ENCODE assay signal across 29 cellular contexts in genomic region chr6:97656236-97656635, GRCh38.
DNase-seq lines count a peak whose midpoint lies in the region; ATAC-seq and TF ChIP-seq lines count a peak whose summit lies in the region.
"Had no signal": no experiment of that assay in that cellular context is flagged by ENCODE, and none has a peak within 500 bp of the region (broad histone marks: within the 10 kb centered on the region; RNA-seq: fewer than 3 reads in every experiment).

No MANE protein-coding gene starts in this region.

- WGBS in ectodermal cell, 2 experiments, result 4 to 12% methylated on average over 1 of the region's 1 CpG

- no peaks in the 10 kb centered on the region for H3K9me3 Mint-ChIP-seq in progenitor cell of endocrine pancreas (ENCODE audit: low read depth)
- H3K9me3 Mint-ChIP-seq: activated T-helper 1 cell treated with anti-CD3 and anti-CD28 coated beads, Interleukin-12 subunit alpha, Interleukin-12 subunit beta, Interleukin-2, Interleukin-4 antibody, amounts not matched to agents 30 ng/mL and 10 ng/mL and 1 ng/mL, durations not matched to agents 14 hours and 24 hours and 36 hours; mesothelial cell of epicardium had no signal

- H3K27ac Mint-ChIP-seq in progenitor cell of endocrine pancreas, result peak overlapping the region; percentile 71
- H3K27ac Mint-ChIP-seq: activated CD4-positive, alpha-beta memory T cell treated with anti-CD3 and anti-CD28 coated beads for 36 hours; activated T-helper 1 cell treated with anti-CD3 and anti-CD28 coated beads, Interleukin-12 subunit alpha, Interleukin-12 subunit beta, Interleukin-2, Interleukin-4 antibody, amounts not matched to agents 30 ng/mL and 10 ng/mL and 1 ng/mL, durations not matched to agents 14 hours and 24 hours and 36 hours; CD14-positive monocyte; mesothelial cell of epicardium; naive thymus-derived CD4-positive, alpha-beta T cell had no signal

- no peak for TF ChIP-seq POLR2A in erythroblast (IDR thresholded peaks at IDR 0.05; ENCODE audit: low read length)

- no peaks in the 10 kb centered on the region for H3K36me3 ChIP-seq in ectodermal cell (ENCODE audit: control insufficient read depth, insufficient read depth, low read length)
- H3K36me3 ChIP-seq: esophagus muscularis mucosa, heart right ventricle, upper lobe of right lung had no signal

- H3K4me3 Mint-ChIP-seq in progenitor cell of endocrine pancreas (ENCODE audit: low read depth), result no peak overlapping the region
- H3K4me3 Mint-ChIP-seq: activated CD4-positive, alpha-beta memory T cell treated with anti-CD3 and anti-CD28 coated beads for 36 hours; activated T-helper 1 cell treated with anti-CD3 and anti-CD28 coated beads, Interleukin-12 subunit alpha, Interleukin-12 subunit beta, Interleukin-2, Interleukin-4 antibody, amounts not matched to agents 30 ng/mL and 10 ng/mL and 1 ng/mL, durations not matched to agents 14 hours and 24 hours and 36 hours; CD14-positive monocyte; mesothelial cell of epicardium; naive thymus-derived CD4-positive, alpha-beta T cell had no signal

- H3K4me3 ChIP-seq in ectodermal cell (ENCODE audit: insufficient read depth, low read depth, low read length), result no peak overlapping the region
- H3K4me3 ChIP-seq: esophagus muscularis mucosa, heart right ventricle, skin epidermis, upper lobe of right lung had no signal

- H3K4me1 Mint-ChIP-seq in progenitor cell of endocrine pancreas (ENCODE audit: low read depth), result peaks cover 1% of the 10 kb centered on the region
- H3K4me1 Mint-ChIP-seq: CD14-positive monocyte; mesothelial cell of epicardium; naive thymus-derived CD4-positive, alpha-beta T cell had no signal

- H3K9me3 ChIP-seq in ectodermal cell (ENCODE audit: control insufficient read depth, low read length), result no peaks in the 10 kb centered on the region
- H3K9me3 ChIP-seq: esophagus muscularis mucosa, upper lobe of right lung had no signal

- H3K36me3 Mint-ChIP-seq in progenitor cell of endocrine pancreas (ENCODE audit: insufficient read depth), result no peaks in the 10 kb centered on the region
- H3K36me3 Mint-ChIP-seq: activated CD4-positive, alpha-beta memory T cell treated with anti-CD3 and anti-CD28 coated beads for 36 hours; CD14-positive monocyte; mesothelial cell of epicardium; naive thymus-derived CD4-positive, alpha-beta T cell had no signal

- H3K4me1 ChIP-seq in ectodermal cell (ENCODE audit: control insufficient read depth, insufficient read depth, low read length), result peaks cover 27% of the 10 kb centered on the region
- H3K4me1 ChIP-seq: esophagus muscularis mucosa, heart right ventricle, upper lobe of right lung had no signal

- DNase-seq in NCI-H1105 treated with DMSO at 0.1 percent for 48 hours (lab: John Stamatoyannopoulos, UW) (peak; percentile 20), NCI-H1105 (lab: John Stamatoyannopoulos, UW) (no peak), NCI-H69 (lab: John Stamatoyannopoulos, UW) (peak; percentile 72), progenitor cell of endocrine pancreas (ENCODE audit: low spot score, unreplicated experiment) (no peak), erythroblast (lab: John Stamatoyannopoulos, UW) (no peak)
- DNase-seq in activated CD8-positive, alpha-beta memory T cell treated with anti-CD3 and anti-CD28 coated beads, Interleukin-2, amount 50 U/mL, for 48 hours, result no peak
- DNase-seq: activated CD4-positive, alpha-beta memory T cell treated with anti-CD3 and anti-CD28 coated beads for 36 hours; activated CD4-positive, alpha-beta T cell treated with anti-CD3 and anti-CD28 coated beads for 1 hour; activated naive CD4-positive, alpha-beta T cell treated with Interleukin-2 at 50 U/mL for 16 hours; central memory CD4-positive, alpha-beta T cell; cortex of kidney; DND-41; foreskin fibroblast; heart right ventricle; kidney; naive thymus-derived CD4-positive, alpha-beta T cell; NCI-H2029 treated with DMSO at 0.1 percent for 48 hours; Right ventricle myocardium superior; stimulated activated naive CD4-positive, alpha-beta T cell treated with Interleukin-2 at 50 U/mL for 16 hours; upper lobe of right lung had no signal

- TF ChIP-seq CTCF in progenitor cell of endocrine pancreas (IDR thresholded peaks at IDR 0.05; ENCODE audit: unreplicated experiment), result no peak

- no peaks in the 10 kb centered on the region for H3K27me3 ChIP-seq in ectodermal cell (ENCODE audit: control insufficient read depth, insufficient read depth, low read length, poor library complexity, severe bottlenecking)
- H3K27me3 ChIP-seq: esophagus muscularis mucosa, heart right ventricle, upper lobe of right lung had no signal

- H3K27me3 Mint-ChIP-seq in progenitor cell of endocrine pancreas, result no peaks in the 10 kb centered on the region
- H3K27me3 Mint-ChIP-seq: activated CD4-positive, alpha-beta memory T cell treated with anti-CD3 and anti-CD28 coated beads for 36 hours had no signal

- peak overlapping the region; percentile 84 for H3K27ac ChIP-seq in ectodermal cell (ENCODE audit: insufficient read depth, low read depth, low read length, poor library complexity, severe bottlenecking)
- H3K27ac ChIP-seq: 22Rv1, esophagus muscularis mucosa, heart right ventricle, skin epidermis, upper lobe of right lung had no signal

- no peak for ATAC-seq in GM19463 (IDR thresholded peaks at IDR 0.05; ENCODE audit: unreplicated experiment)
- ATAC-seq: heart right ventricle; naive thymus-derived CD4-positive, alpha-beta T cell; Panc1; upper lobe of right lung had no signal

Comparison
In these comparisons a context has a peak if more than half of its experiments do, and no peak if none do; other contexts are left out.
1. DNase-seq: peak in NCI-H1105 treated with DMSO at 0.1 percent for 48 hours (single experiment) and NCI-H69 (single experiment); none in NCI-H1105 (single experiment), progenitor cell of endocrine pancreas (single experiment), erythroblast (0 of 2) and activated CD8-positive, alpha-beta memory T cell treated with anti-CD3 and anti-CD28 coated beads, Interleukin-2, amount 50 U/mL, for 48 hours (single experiment).